In genomic region chr13:93249918-93250306, GRCh38 we compare ENCODE assay signal across 1 cellular context.
TF ChIP-seq lines count a peak whose summit lies in the region.

No MANE protein-coding gene starts in this region.

TF ChIP-seq in HepG2, 621 proteins besides CTCF, POLR2A, EP300 and RAD21 (continued from another document):
- TF ChIP-seq, protein P1, sequence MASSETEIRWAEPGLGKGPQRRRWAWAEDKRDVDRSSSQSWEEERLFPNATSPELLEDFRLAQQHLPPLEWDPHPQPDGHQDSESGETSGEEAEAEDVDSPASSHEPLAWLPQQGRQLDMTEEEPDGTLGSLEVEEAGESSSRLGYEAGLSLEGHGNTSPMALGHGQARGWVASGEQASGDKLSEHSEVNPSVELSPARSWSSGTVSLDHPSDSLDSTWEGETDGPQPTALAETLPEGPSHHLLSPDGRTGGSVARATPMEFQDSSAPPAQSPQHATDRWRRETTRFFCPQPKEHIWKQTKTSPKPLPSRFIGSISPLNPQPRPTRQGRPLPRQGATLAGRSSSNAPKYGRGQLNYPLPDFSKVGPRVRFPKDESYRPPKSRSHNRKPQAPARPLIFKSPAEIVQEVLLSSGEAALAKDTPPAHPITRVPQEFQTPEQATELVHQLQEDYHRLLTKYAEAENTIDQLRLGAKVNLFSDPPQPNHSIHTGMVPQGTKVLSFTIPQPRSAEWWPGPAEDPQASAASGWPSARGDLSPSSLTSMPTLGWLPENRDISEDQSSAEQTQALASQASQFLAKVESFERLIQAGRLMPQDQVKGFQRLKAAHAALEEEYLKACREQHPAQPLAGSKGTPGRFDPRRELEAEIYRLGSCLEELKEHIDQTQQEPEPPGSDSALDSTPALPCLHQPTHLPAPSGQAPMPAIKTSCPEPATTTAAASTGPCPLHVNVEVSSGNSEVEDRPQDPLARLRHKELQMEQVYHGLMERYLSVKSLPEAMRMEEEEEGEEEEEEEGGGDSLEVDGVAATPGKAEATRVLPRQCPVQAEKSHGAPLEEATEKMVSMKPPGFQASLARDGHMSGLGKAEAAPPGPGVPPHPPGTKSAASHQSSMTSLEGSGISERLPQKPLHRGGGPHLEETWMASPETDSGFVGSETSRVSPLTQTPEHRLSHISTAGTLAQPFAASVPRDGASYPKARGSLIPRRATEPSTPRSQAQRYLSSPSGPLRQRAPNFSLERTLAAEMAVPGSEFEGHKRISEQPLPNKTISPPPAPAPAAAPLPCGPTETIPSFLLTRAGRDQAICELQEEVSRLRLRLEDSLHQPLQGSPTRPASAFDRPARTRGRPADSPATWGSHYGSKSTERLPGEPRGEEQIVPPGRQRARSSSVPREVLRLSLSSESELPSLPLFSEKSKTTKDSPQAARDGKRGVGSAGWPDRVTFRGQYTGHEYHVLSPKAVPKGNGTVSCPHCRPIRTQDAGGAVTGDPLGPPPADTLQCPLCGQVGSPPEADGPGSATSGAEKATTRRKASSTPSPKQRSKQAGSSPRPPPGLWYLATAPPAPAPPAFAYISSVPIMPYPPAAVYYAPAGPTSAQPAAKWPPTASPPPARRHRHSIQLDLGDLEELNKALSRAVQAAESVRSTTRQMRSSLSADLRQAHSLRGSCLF (CRISPR knock-in tag; IDR thresholded peaks at IDR 0.05; ENCODE audit: borderline replicate concordance), result no peak
- TF ChIP-seq MTA3 (CRISPR knock-in tag; IDR thresholded peaks at IDR 0.05) (no peak), NFKBIZ (CRISPR knock-in tag; IDR thresholded peaks at IDR 0.05) (no peak), RFXAP (CRISPR knock-in tag; IDR thresholded peaks at IDR 0.05; ENCODE audit: borderline replicate concordance) (no peak), TRIM24 (CRISPR knock-in tag; IDR thresholded peaks at IDR 0.05) (no peak), ZNF775 (CRISPR knock-in tag; IDR thresholded peaks at IDR 0.05; ENCODE audit: borderline replicate concordance) (no peak), DDIT3 (CRISPR knock-in tag; IDR thresholded peaks at IDR 0.05) (no peak)
